12 cellular contexts compared by ENCODE assay signal in the genomic region with DNA sequence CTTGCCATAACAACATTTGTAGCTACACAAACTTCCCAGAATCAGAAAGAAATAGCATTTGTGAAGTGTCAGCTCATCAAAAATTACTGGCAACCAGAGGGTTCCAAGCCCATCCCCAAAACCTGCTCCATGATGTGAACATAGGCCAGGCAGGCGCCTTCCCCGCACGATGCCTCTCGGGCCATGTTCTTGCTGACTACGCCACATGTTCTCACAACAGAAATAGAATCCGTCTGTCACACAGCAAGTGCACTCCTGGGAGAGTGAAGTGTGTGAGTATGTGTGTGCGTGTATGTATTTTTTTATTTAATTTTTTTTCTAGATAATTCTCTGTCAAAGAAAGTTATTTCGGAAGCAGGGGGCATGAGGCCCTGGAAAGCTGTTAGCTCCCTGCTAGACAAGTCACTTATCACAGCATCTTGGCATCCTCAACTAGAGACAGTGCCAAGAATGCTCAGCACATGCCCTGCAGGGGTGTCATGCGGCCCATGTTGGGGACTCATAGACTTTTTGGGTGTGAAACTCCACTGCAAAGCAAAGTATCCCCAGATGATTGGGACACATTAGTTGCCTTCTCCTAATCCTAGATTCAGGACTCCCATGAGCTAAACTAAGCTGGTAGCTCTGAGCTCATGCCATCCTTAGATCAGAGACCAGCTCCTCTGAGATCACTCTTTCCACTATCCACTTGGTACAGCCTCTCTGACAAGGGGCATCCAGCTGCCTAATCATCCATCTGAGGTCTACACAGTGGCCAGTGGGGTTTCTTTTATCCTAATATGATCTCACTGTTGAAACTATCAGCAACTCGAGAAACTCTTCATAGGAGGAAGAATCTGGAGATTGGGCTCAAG.
"Had no signal": no experiment of that assay in that cellular context is flagged by ENCODE, and none has a peak within 500 bp of the region (broad histone marks: within the 10 kb centered on the region; RNA-seq: fewer than 3 reads in every experiment).

No MANE protein-coding gene starts in this region.

- H3K4me3 Mint-ChIP-seq: activated CD4-positive, alpha-beta memory T cell treated with anti-CD3 and anti-CD28 coated beads, Interleukin-2, amount 10 ng/mL, durations not matched to agents 7 days and 5 days; activated CD4-positive, alpha-beta T cell treated with anti-CD3 and anti-CD28 coated beads for 36 hours; activated naive CD8-positive, alpha-beta T cell treated with anti-CD3 and anti-CD28 coated beads, Interleukin-2, amount 10 ng/mL, durations not matched to agents 7 days and 5 days; natural killer cell treated with Interleukin-12 subunit alpha and Interleukin-12 subunit beta and Interleukin-15 and Interleukin-18, amount 100 ng/mL, for 72 hours had no signal

- H3K4me1 ChIP-seq: vagina had no signal

- H3K4me1 Mint-ChIP-seq: activated CD4-positive, alpha-beta memory T cell treated with anti-CD3 and anti-CD28 coated beads, Interleukin-2, amount 10 ng/mL, durations not matched to agents 7 days and 5 days; activated CD4-positive, alpha-beta T cell treated with anti-CD3 and anti-CD28 coated beads for 36 hours; activated naive CD8-positive, alpha-beta T cell treated with anti-CD3 and anti-CD28 coated beads, Interleukin-2, amount 10 ng/mL, durations not matched to agents 7 days and 5 days had no signal

- H3K36me3 Mint-ChIP-seq: activated naive CD8-positive, alpha-beta T cell treated with anti-CD3 and anti-CD28 coated beads, Interleukin-2, amount 10 ng/mL, durations not matched to agents 7 days and 5 days; natural killer cell treated with Interleukin-12 subunit alpha and Interleukin-12 subunit beta and Interleukin-15 and Interleukin-18, amount 100 ng/mL, for 72 hours had no signal

- H3K27ac ChIP-seq: coronary artery, tibial artery, vagina, VCaP had no signal

- DNase-seq: activated CD4-positive, alpha-beta memory T cell treated with anti-CD3 and anti-CD28 coated beads, Interleukin-2, amount 10 ng/mL, durations not matched to agents 7 days and 5 days; activated CD4-positive, alpha-beta T cell treated with anti-CD3 and anti-CD28 coated beads for 36 hours; activated gamma-delta T cell; activated naive CD8-positive, alpha-beta T cell treated with anti-CD3 and anti-CD28 coated beads, Interleukin-2, amount 10 ng/mL, durations not matched to agents 7 days and 5 days; activated T-cell treated with anti-CD3 and anti-CD28 coated beads, Interleukin-2, amount 50 U/mL, for 48 hours; effector CD8-positive, alpha-beta T cell; stimulated activated CD4-positive, alpha-beta T cell treated with anti-CD3 and anti-CD28 coated beads, Interleukin-4, amount 100 ng/mL, for 24 hours; tibial artery had no signal

- H3K36me3 ChIP-seq: tibial artery, vagina had no signal

- H3K9me3 Mint-ChIP-seq: activated CD4-positive, alpha-beta memory T cell treated with anti-CD3 and anti-CD28 coated beads, Interleukin-2, amount 10 ng/mL, durations not matched to agents 7 days and 5 days; activated naive CD8-positive, alpha-beta T cell treated with anti-CD3 and anti-CD28 coated beads, Interleukin-2, amount 10 ng/mL, durations not matched to agents 7 days and 5 days; natural killer cell treated with Interleukin-12 subunit alpha and Interleukin-12 subunit beta and Interleukin-15 and Interleukin-18, amount 100 ng/mL, for 72 hours had no signal

- H3K9me3 ChIP-seq: tibial artery, vagina had no signal

- H3K27me3 ChIP-seq: vagina had no signal

- H3K4me3 ChIP-seq: coronary artery, tibial artery, vagina had no signal

- ATAC-seq: activated CD4-positive, alpha-beta T cell treated with anti-CD3 and anti-CD28 coated beads for 36 hours; natural killer cell treated with Interleukin-12 subunit alpha and Interleukin-12 subunit beta and Interleukin-15 and Interleukin-18, amount 100 ng/mL, for 72 hours had no signal

- H3K27ac Mint-ChIP-seq: activated CD4-positive, alpha-beta memory T cell treated with anti-CD3 and anti-CD28 coated beads, Interleukin-2, amount 10 ng/mL, durations not matched to agents 7 days and 5 days; activated CD4-positive, alpha-beta T cell treated with anti-CD3 and anti-CD28 coated beads for 36 hours; activated naive CD8-positive, alpha-beta T cell treated with anti-CD3 and anti-CD28 coated beads, Interleukin-2, amount 10 ng/mL, durations not matched to agents 7 days and 5 days; natural killer cell treated with Interleukin-12 subunit alpha and Interleukin-12 subunit beta and Interleukin-15 and Interleukin-18, amount 100 ng/mL, for 72 hours had no signal

- H3K27me3 Mint-ChIP-seq: activated naive CD8-positive, alpha-beta T cell treated with anti-CD3 and anti-CD28 coated beads, Interleukin-2, amount 10 ng/mL, durations not matched to agents 7 days and 5 days had no signal
